In genomic region chr12:109493090-109493489, GRCh38 we compare ENCODE assay signal across 24 cellular contexts.
"Had no signal": no experiment of that assay in that cellular context is flagged by ENCODE, and none has a peak within 500 bp of the region (broad histone marks: within the 10 kb centered on the region; RNA-seq: fewer than 3 reads in every experiment).

No MANE protein-coding gene starts in this region.

- H3K4me1 ChIP-seq: lower lobe of right lung, pancreas, sigmoid colon, spleen, suprapubic skin, tibial artery, upper lobe of right lung had no signal

- H3K27ac Mint-ChIP-seq: nephron; stimulated activated effector memory CD8-positive, alpha-beta T cell treated with anti-CD3 and anti-CD28 coated beads, Interleukin-12 subunit alpha, Interleukin-12 subunit beta, amount 100 ng/mL, for 72 hours; stimulated activated naive CD8-positive, alpha-beta T cell treated with anti-CD3 and anti-CD28 coated beads, Interleukin-15, Interleukin-2, amounts not matched to agents 100 ng/mL and 50 ng/mL, for 24 hours had no signal

- H3K4me3 ChIP-seq: lower lobe of right lung, pancreas, psoas muscle, sigmoid colon, spleen, suprapubic skin, thoracic aorta, tibial artery, upper lobe of right lung had no signal

- H3K27me3 ChIP-seq: pancreas, sigmoid colon, spleen, suprapubic skin, tibial artery, upper lobe of right lung had no signal

- H3K27me3 Mint-ChIP-seq: naive thymus-derived CD8-positive, alpha-beta T cell; stimulated activated naive CD8-positive, alpha-beta T cell treated with anti-CD3 and anti-CD28 coated beads, Interleukin-15, Interleukin-2, amounts not matched to agents 100 ng/mL and 50 ng/mL, for 24 hours had no signal

- DNase-seq: hippocampal formation; kidney; lower lobe of right lung; mammary epithelial cell; mesenchymal stem cell; naive thymus-derived CD8-positive, alpha-beta T cell; nucleus accumbens; pancreas; posterior cingulate gyrus; psoas muscle; sigmoid colon; small intestine; spleen; stimulated activated CD4-positive, alpha-beta T cell treated with anti-CD3 and anti-CD28 coated beads, Interleukin-4, amount 100 ng/mL, for 24 hours; stimulated activated naive CD4-positive, alpha-beta T cell; tibial artery; trophoblast cell; upper lobe of right lung had no signal

- ATAC-seq: lower lobe of right lung; naive thymus-derived CD8-positive, alpha-beta T cell; pancreas; psoas muscle; stimulated activated effector memory CD8-positive, alpha-beta T cell treated with anti-CD3 and anti-CD28 coated beads, Interleukin-12 subunit alpha, Interleukin-12 subunit beta, amount 100 ng/mL, for 72 hours; upper lobe of right lung had no signal

- H3K4me3 Mint-ChIP-seq: naive thymus-derived CD8-positive, alpha-beta T cell; nephron; neural crest cell; stimulated activated effector memory CD8-positive, alpha-beta T cell treated with anti-CD3 and anti-CD28 coated beads, Interleukin-12 subunit alpha, Interleukin-12 subunit beta, amount 100 ng/mL, for 72 hours; stimulated activated naive CD8-positive, alpha-beta T cell treated with anti-CD3 and anti-CD28 coated beads, Interleukin-15, Interleukin-2, amounts not matched to agents 100 ng/mL and 50 ng/mL, for 24 hours had no signal

- H3K9me3 Mint-ChIP-seq: naive thymus-derived CD8-positive, alpha-beta T cell; nephron; neural crest cell; stimulated activated effector memory CD8-positive, alpha-beta T cell treated with anti-CD3 and anti-CD28 coated beads, Interleukin-12 subunit alpha, Interleukin-12 subunit beta, amount 100 ng/mL, for 72 hours; stimulated activated naive CD8-positive, alpha-beta T cell treated with anti-CD3 and anti-CD28 coated beads, Interleukin-15, Interleukin-2, amounts not matched to agents 100 ng/mL and 50 ng/mL, for 24 hours had no signal

- H3K27ac ChIP-seq: lower lobe of right lung, pancreas, psoas muscle, sigmoid colon, spleen, suprapubic skin, thoracic aorta, tibial artery, upper lobe of right lung had no signal

- H3K9me3 ChIP-seq: lower lobe of right lung, pancreas, psoas muscle, sigmoid colon, spleen, suprapubic skin, thoracic aorta, tibial artery, upper lobe of right lung had no signal

- H3K4me1 Mint-ChIP-seq: nephron; neural crest cell; stimulated activated effector memory CD8-positive, alpha-beta T cell treated with anti-CD3 and anti-CD28 coated beads, Interleukin-12 subunit alpha, Interleukin-12 subunit beta, amount 100 ng/mL, for 72 hours had no signal
